In genomic region chr7:91397099-91397498, GRCh38 we compare ENCODE assay signal across 21 cellular contexts.
A peak's percentile ranks its signal among the peaks of the same experiment; 100 is the strongest.
DNase-seq lines count a peak whose midpoint lies in the region; ATAC-seq and TF ChIP-seq lines count a peak whose summit lies in the region.
"Had no signal": no experiment of that assay in that cellular context is flagged by ENCODE, and none has a peak within 500 bp of the region (broad histone marks: within the 10 kb centered on the region; RNA-seq: fewer than 3 reads in every experiment).

No MANE protein-coding gene starts in this region.

- no peak overlapping the region for H3K9ac ChIP-seq in endocrine pancreas (ENCODE audit: control insufficient read depth, insufficient read depth, low read length)
- H3K9ac ChIP-seq: BLaER1 treated with 17β-estradiol and CSF1 and Interleukin-3, amounts not matched to agents 10 nM and 100 nM had no signal

- no peaks in the 10 kb centered on the region for H3K27me3 ChIP-seq in endocrine pancreas (ENCODE audit: control insufficient read depth, insufficient read depth, low read length)
- no peaks in the 10 kb centered on the region for H3K27me3 ChIP-seq in thyroid gland
- H3K27me3 ChIP-seq in MG63: no peaks in the 10 kb centered on the region
- H3K27me3 ChIP-seq: BLaER1 treated with 17β-estradiol and CSF1 and Interleukin-3, amounts not matched to agents 10 nM and 100 nM; SJCRH30 had no signal

- no peak for TF ChIP-seq CTCF in thyroid gland (IDR thresholded peaks at IDR 0.05)

- intact Hi-C loops in thyroid gland (cut with DNase I): no loop called here

- DNase-seq in NCI-H226 (peak; percentile 76), kidney tubule cell (ENCODE audit: low spot score) (peak; percentile 19), thyroid gland (peak; percentile 1 to 2), MG63 (no peak)
- DNase-seq: AML-193; Caco-2; CD4-positive, alpha-beta memory T cell; DND-41; Karpas-422; NCI-H446 treated with DMSO at 0.1 percent for 48 hours; NCI-H526; PC-9; SJCRH30 had no signal

- H3K4me3 ChIP-seq in endocrine pancreas (ENCODE audit: control insufficient read depth, insufficient read depth, low read length): peak overlapping the region; percentile 3
- H3K4me3 ChIP-seq in thyroid gland (replicated peaks in 1 of 3): no peak overlapping the region
- no peak overlapping the region for H3K4me3 ChIP-seq in MG63
- H3K4me3 ChIP-seq: BLaER1 treated with 17β-estradiol and CSF1 and Interleukin-3, amounts not matched to agents 10 nM and 100 nM; PC-9; SJCRH30 had no signal

- TF ChIP-seq POLR2A in thyroid gland (IDR thresholded peaks at IDR 0.05): no peak

- WGBS in thyroid gland, 2 donors: 53% methylated on average over 2 of the region's 2 CpGs

- no peaks in the 10 kb centered on the region for H3K9me3 ChIP-seq in endocrine pancreas (ENCODE audit: control insufficient read depth, low read length)
- H3K9me3 ChIP-seq in thyroid gland: no peaks in the 10 kb centered on the region
- H3K9me3 ChIP-seq in MG63: no peaks in the 10 kb centered on the region
- H3K9me3 ChIP-seq: SJCRH30 had no signal

- no peak for ATAC-seq in HG02798 (IDR thresholded peaks at IDR 0.05; ENCODE audit: poor library complexity, unreplicated experiment)
- no peak for ATAC-seq in GM18867 (IDR thresholded peaks at IDR 0.05; ENCODE audit: unreplicated experiment)
- ATAC-seq: HCT116, Right ventricle myocardium inferior, SK-N-SH treated with all-trans-retinoic acid at 6 μM for 48 hours had no signal

- no peaks in the 10 kb centered on the region for H3K4me1 ChIP-seq in endocrine pancreas (ENCODE audit: control insufficient read depth, insufficient read depth, low read length)
- H3K4me1 ChIP-seq in thyroid gland: peaks cover 4 to 14% of the 10 kb centered on the region in 2 donors
- H3K4me1 ChIP-seq: BLaER1 treated with 17β-estradiol and CSF1 and Interleukin-3, amounts not matched to agents 10 nM and 100 nM; Caco-2; SJCRH30 had no signal

- H3K36me3 ChIP-seq in endocrine pancreas (ENCODE audit: control insufficient read depth, insufficient read depth, low read length): no peaks in the 10 kb centered on the region
- no peaks in the 10 kb centered on the region for H3K36me3 ChIP-seq in thyroid gland
- H3K36me3 ChIP-seq in MG63: no peaks in the 10 kb centered on the region
- H3K36me3 ChIP-seq: BLaER1 treated with 17β-estradiol and CSF1 and Interleukin-3, amounts not matched to agents 10 nM and 100 nM; SJCRH30 had no signal

- peak overlapping the region in 2 of 3 donors; percentile 38 to 41 for H3K27ac ChIP-seq in thyroid gland
- H3K27ac ChIP-seq: BLaER1 treated with 17β-estradiol and CSF1 and Interleukin-3, amounts not matched to agents 10 nM and 100 nM; HL-60; PC-9; SJCRH30 had no signal
